In genomic region chr6:119541132-119541905, GRCh38 we compare ENCODE assay signal across 10 cellular contexts.
DNase-seq lines count a peak whose midpoint lies in the region; ATAC-seq, FAIRE-seq and TF ChIP-seq lines count a peak whose summit lies in the region.
"Had no signal": no experiment of that assay in that cellular context is flagged by ENCODE, and none has a peak within 500 bp of the region (broad histone marks: within the 10 kb centered on the region; RNA-seq: fewer than 3 reads in every experiment).

No MANE protein-coding gene starts in this region.

- peaks cover 4 to 9% of the 10 kb centered on the region in 2 experiments for H3K4me1 ChIP-seq in SK-N-SH (ENCODE audit: control insufficient read depth in 1 of 2, insufficient read depth in 2 of 2, low read depth in 1 of 2, low read length in 1 of 2)
- H3K4me1 ChIP-seq in stomach = peaks cover 4 to 17% (median 16%) of the 10 kb centered on the region in 4 donors
- H3K4me1 ChIP-seq in kidney (ENCODE audit: control insufficient read depth in 1 of 2, insufficient read depth in 1 of 2, low read depth in 1 of 2, low read length in 2 of 2) = peaks cover 0 to 6% of the 10 kb centered on the region in 2 donors

- no peak for TF ChIP-seq RAD21 in SK-N-SH (IDR thresholded peaks at IDR 0.05; ENCODE audit: low read length)

- CTCF ChIA-PET in SK-N-SH (lab: Yijun Ruan, JAX) = no interaction called here

- no peak overlapping the region for H3K4me3 ChIP-seq in SK-N-SH (ENCODE audit: low read depth in 2 of 2, low read length in 1 of 2)
- no peak overlapping the region for H3K4me3 ChIP-seq in stomach
- H3K4me3 ChIP-seq in kidney (ENCODE audit: low read length in 2 of 2) = no peak overlapping the region

- H3K27ac Mint-ChIP-seq in CD14-positive monocyte = no peak overlapping the region
- H3K27ac Mint-ChIP-seq: T-cell, type B pancreatic cell had no signal

- H3K27me3 ChIP-seq in SK-N-SH (ENCODE audit: insufficient read depth) (no peaks in the 10 kb centered on the region), stomach (no peaks in the 10 kb centered on the region)

- no peak overlapping the region for H3K4me3 Mint-ChIP-seq in CD14-positive monocyte
- H3K4me3 Mint-ChIP-seq: T-cell, type B pancreatic cell had no signal

- FAIRE-seq in kidney (lab: Jason Lieb, UNC) = no peak

- 4% methylated on average over 3 of the region's 3 CpGs for WGBS in SK-N-SH (ENCODE audit: low lambda C conversion rate)
- WGBS in stomach, 5 donors = 47 to 68% (median 58%) methylated on average over 3 of the region's 3 CpGs

- DNase-seq in H4 (ENCODE audit: low spot score) (peak; percentile 91), SK-N-SH (peak; percentile 4), left ventricle myocardium superior (no peak), stomach (no peak), CD14-positive monocyte (ENCODE audit: low spot score) (no peak), kidney (no peak)
- DNase-seq: T-cell had no signal

- H3K36me3 ChIP-seq in SK-N-SH (replicated peaks in 1 of 2; ENCODE audit: control insufficient read depth in 1 of 2, insufficient read depth in 2 of 2, low read length in 1 of 2) (no peaks in the 10 kb centered on the region), stomach (no peaks in the 10 kb centered on the region), kidney (ENCODE audit: control insufficient read depth in 1 of 2, insufficient read depth in 2 of 2, low read length in 2 of 2) (no peaks in the 10 kb centered on the region)

- TF ChIP-seq CTCF in SK-N-SH (IDR thresholded peaks at IDR 0.05) (no peak), stomach (IDR thresholded peaks at IDR 0.05) (no peak), CD14-positive monocyte (IDR thresholded peaks at IDR 0.05) (no peak), kidney (IDR thresholded peaks at IDR 0.05; ENCODE audit: borderline replicate concordance, extremely low read depth, insufficient read depth) (no peak)

- no peaks in the 10 kb centered on the region for H3K79me2 ChIP-seq in SK-N-SH (ENCODE audit: insufficient read depth)

- H2AFZ ChIP-seq in SK-N-SH (ENCODE audit: low read depth) = no peak overlapping the region; the same call in 1 of the 2 replicates

- POLR2A ChIA-PET in SK-N-SH (lab: Yijun Ruan, JAX) = no interaction called here

- H3K36me3 Mint-ChIP-seq in CD14-positive monocyte = no peaks in the 10 kb centered on the region
- H3K36me3 Mint-ChIP-seq: T-cell, type B pancreatic cell had no signal

- H4K20me1 ChIP-seq in SK-N-SH (ENCODE audit: insufficient read depth) = no peaks in the 10 kb centered on the region

- ATAC-seq in left ventricle myocardium superior (peak; percentile 78), GM21367 (IDR thresholded peaks at IDR 0.05; ENCODE audit: unreplicated experiment) (no peak), GM18498 (IDR thresholded peaks at IDR 0.05; ENCODE audit: unreplicated experiment) (no peak)
- ATAC-seq: T-cell had no signal

- TF ChIP-seq POLR2A in stomach (IDR thresholded peaks at IDR 0.05) = no peak

- H3F3A ChIP-seq in SK-N-SH (replicated peaks; ENCODE audit: insufficient read depth) = peaks cover 17% of the 10 kb centered on the region

- H3K9ac ChIP-seq in SK-N-SH (peak overlapping the region; percentile 20; the same call in 1 of the 2 replicates), kidney (ENCODE audit: low read length in 2 of 2) (no peak overlapping the region)

- H3K9me3 Mint-ChIP-seq in CD14-positive monocyte = peaks cover 0 to 14% (median 3%) of the 10 kb centered on the region in 7 donors
- H3K9me3 Mint-ChIP-seq: T-cell, type B pancreatic cell had no signal

- H3K9me3 ChIP-seq in SK-N-SH = no peaks in the 10 kb centered on the region
- H3K9me3 ChIP-seq in stomach = no peaks in the 10 kb centered on the region
- no peaks in the 10 kb centered on the region for H3K9me3 ChIP-seq in kidney (ENCODE audit: control insufficient read depth in 1 of 2, low read length in 2 of 2)

- peak; percentile 89 to 99 for TF ChIP-seq EP300 in SK-N-SH (IDR thresholded peaks at IDR 0.05; ENCODE audit: borderline replicate concordance in 1 of 2, low read depth in 1 of 2, low read length in 1 of 2)
- no peak for TF ChIP-seq EP300 in stomach (IDR thresholded peaks at IDR 0.05)

- H3K27ac ChIP-seq in SK-N-SH (ENCODE audit: low read depth in 2 of 2, low read length in 1 of 2) (peak overlapping the region; percentile 87 to 94), stomach (peak overlapping the region in 4 of 5 donors; percentile 34 to 69 (median 51)), kidney (ENCODE audit: low read depth in 2 of 2, low read length in 2 of 2) (no peak overlapping the region)

- peak overlapping the region; percentile 33; the same call in 1 of the 2 replicates for H3K4me2 ChIP-seq in SK-N-SH

- intact Hi-C loops in left ventricle myocardium superior (cut with micrococcal nuclease) = no loop called here
- intact Hi-C loops in stomach (cut with DNase I; ENCODE audit: low total_unique reads) = no loop called here
- intact Hi-C loops in CD14-positive monocyte (cut with micrococcal nuclease) = no loop called here
- intact Hi-C loops in kidney (cut with DNase I) = no loop called here

- H3K9me2 ChIP-seq in SK-N-SH = no peaks in the 10 kb centered on the region

- H3K27me3 Mint-ChIP-seq in CD14-positive monocyte (ENCODE audit: low read depth in 3 of 3) = peaks cover 0 to 2% (median 1%) of the 10 kb centered on the region in 3 donors

- no peaks in the 10 kb centered on the region for H3K4me1 Mint-ChIP-seq in CD14-positive monocyte
- H3K4me1 Mint-ChIP-seq: T-cell had no signal

TF ChIP-seq in SK-N-SH, 30 proteins besides CTCF, POLR2A, EP300 and RAD21 (continues in another document):
- TF ChIP-seq MEF2A (IDR thresholded peaks at IDR 0.05; ENCODE audit: borderline replicate concordance, low read depth) (peak; percentile 86), IRF3 (IDR thresholded peaks at IDR 0.05; ENCODE audit: low read depth, low read length) (no peak), PBX3 (IDR thresholded peaks at IDR 0.05) (peak; percentile 98), RFX5 (IDR thresholded peaks at IDR 0.05; ENCODE audit: low read length) (no peak), CHD2 (IDR thresholded peaks at IDR 0.05; ENCODE audit: low read length, partially characterized antibody) (no peak), GABPA (IDR thresholded peaks at IDR 0.05; ENCODE audit: low read depth) (peak; percentile 41; the same call in 1 of the 2 replicates), TAF1 (IDR thresholded peaks at IDR 0.05; ENCODE audit: borderline replicate concordance, low read depth, low read length) (peak; percentile 11; the same call in 1 of the 2 replicates), FOXJ3 (CRISPR knock-in tag; IDR thresholded peaks at IDR 0.05) (no peak), SMC3 (IDR thresholded peaks at IDR 0.05; ENCODE audit: low read depth, low read length) (no peak), EZH2phosphoT487 (IDR thresholded peaks at IDR 0.05; ENCODE audit: borderline replicate concordance, low read depth) (no peak), MAX (IDR thresholded peaks at IDR 0.05; ENCODE audit: low read depth) (no peak; the same call in 1 of the 2 replicates), REST (IDR thresholded peaks at IDR 0.05; ENCODE audit: low read depth, low read length) (no peak), TCF12 (IDR thresholded peaks at IDR 0.05) (peak; percentile 100), POLR2AphosphoS5 (IDR thresholded peaks at IDR 0.05; ENCODE audit: low read depth, low read length) (peak; percentile 98), JUND (IDR thresholded peaks at IDR 0.05) (peak; percentile 99)

Comparison
In these comparisons a context has a peak if more than half of its experiments do, and no peak if none do; other contexts are left out.
1. DNase-seq: peak in H4 (single experiment) and SK-N-SH (single experiment); none in left ventricle myocardium superior (single experiment), stomach (single experiment), CD14-positive monocyte (single experiment) and kidney (single experiment).
2. H3K27ac ChIP-seq: peak in SK-N-SH (2 of 2) and stomach (4 of 5); none in kidney (0 of 2).